2 cellular contexts compared by ENCODE assay signal in the genomic region with DNA sequence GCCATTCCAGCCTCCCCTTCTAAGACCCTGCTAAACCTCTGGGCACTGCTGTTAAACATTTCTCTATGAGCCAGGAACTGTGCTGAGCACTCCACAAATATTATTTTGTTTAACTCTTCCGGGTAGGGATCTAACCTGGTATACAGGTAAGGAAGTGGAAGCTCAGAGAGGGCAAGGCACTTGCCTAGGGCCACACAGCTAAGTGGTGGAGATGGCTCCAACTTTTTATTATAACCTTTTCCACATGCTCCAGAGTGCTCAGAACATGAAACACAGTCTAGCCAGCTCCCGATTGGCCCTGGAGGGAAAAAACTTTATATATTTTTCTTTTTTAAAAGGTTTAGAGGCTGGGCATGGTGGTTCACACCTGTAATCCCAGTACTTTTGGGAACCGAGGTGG.
TF ChIP-seq lines count a peak whose summit lies in the region.

No MANE protein-coding gene starts in this region.

TF ChIP-seq in K562, 482 proteins besides CTCF, POLR2A, EP300 and RAD21:
- TF ChIP-seq RBM25 (IDR thresholded peaks at IDR 0.05; ENCODE audit: low read depth, low read length, severe bottlenecking) (peak; percentile 63), BCOR (IDR thresholded peaks at IDR 0.05) (peak; percentile 86), ZFP36 (IDR thresholded peaks at IDR 0.05; ENCODE audit: low read depth, low read length, partially characterized antibody) (peak; percentile 74)

TF ChIP-seq in HepG2, 621 proteins besides CTCF, POLR2A, EP300 and RAD21:
- TF ChIP-seq ZNF768 (CRISPR knock-in tag; IDR thresholded peaks at IDR 0.05): peak; percentile 59; the same call in 1 of the 2 replicates
